Comparison of ENCODE assay signal across 8 cellular contexts in genomic region chr2:393711-394696, GRCh38.
DNase-seq lines count a peak whose midpoint lies in the region; ATAC-seq, FAIRE-seq and TF ChIP-seq lines count a peak whose summit lies in the region.

No MANE protein-coding gene starts in this region.

- H3K4me2 ChIP-seq in A549, result peak overlapping the region; percentile 47

- 45% methylated on average over 36 of the region's 37 CpGs for WGBS in A549 (ENCODE audit: missing lambda C conversion rate)

- CTCF ChIA-PET in A549 (lab: Yijun Ruan, JAX), result no interaction called here

- no peak overlapping the region for H3K9ac ChIP-seq in colonic mucosa (ENCODE audit: low read depth in 2 of 2, low read length in 2 of 2)

- no peak for TF ChIP-seq EP300 in A549 (IDR thresholded peaks at IDR 0.05)

- TF ChIP-seq RAD21 in A549 (conservative IDR thresholded peaks at IDR 0.05 in 1 of 2, IDR thresholded peaks at IDR 0.05 in 1 of 2), result no peak

- TF ChIP-seq CTCF in A549 (IDR thresholded peaks at IDR 0.05), result no peak
- no peak for TF ChIP-seq CTCF in colonic mucosa (IDR thresholded peaks at IDR 0.05)

- H3K4me1 ChIP-seq in A549 (no peaks in the 10 kb centered on the region), colonic mucosa (no peaks in the 10 kb centered on the region)

- H3K27me3 ChIP-seq in colonic mucosa, result no peaks in the 10 kb centered on the region

- no peak for TF ChIP-seq POLR2A in A549 (IDR thresholded peaks at IDR 0.05; ENCODE audit: low read length)

- no peak overlapping the region for H3K27ac ChIP-seq in A549
- H3K27ac ChIP-seq in colonic mucosa, result no peak overlapping the region

- no peak overlapping the region for H3K4me3 ChIP-seq in A549
- no peak overlapping the region for H3K4me3 ChIP-seq in colonic mucosa

- DNase-seq in A549 (ENCODE audit: low read depth in 1 of 2, low spot score in 1 of 2), result peak in 1 of 2 experiments; percentile 53
- DNase-seq in H4 (ENCODE audit: low spot score), result peak; percentile 6
- peak; percentile 29 for DNase-seq in NCI-H510A treated with DMSO at 0.1 percent for 48 hours (lab: John Stamatoyannopoulos, UW)
- DNase-seq in activated T-cell treated with anti-CD3 and anti-CD28 coated beads, Interleukin-2, amount 50 U/mL, for 1 hour, result peak; percentile 63
- DNase-seq in iPS-NIHi11 (ENCODE audit: low spot score), result peak; percentile 39
- DNase-seq in stimulated activated CD8-positive, alpha-beta memory T cell treated with anti-CD3 and anti-CD28 coated beads, Interleukin-15, amount 100 ng/mL, for 1 hour (ENCODE audit: low read depth), result peak; percentile 17
- no peak for DNase-seq in colonic mucosa

- ATAC-seq in A549, result peak; percentile 80 to 87
- no peak for ATAC-seq in GM19463 (IDR thresholded peaks at IDR 0.05; ENCODE audit: unreplicated experiment)

- intact Hi-C loops in colonic mucosa (cut with DNase I), result no loop called here

- H3K36me3 ChIP-seq in colonic mucosa, result no peaks in the 10 kb centered on the region

- peaks cover 22% of the 10 kb centered on the region for H3K9me3 ChIP-seq in A549
- H3K9me3 ChIP-seq in colonic mucosa, result no peaks in the 10 kb centered on the region

- no peak for FAIRE-seq in A549 (lab: Jason Lieb, UNC)

- POLR2A ChIA-PET in A549 (lab: Yijun Ruan, JAX), result no interaction called here

TF ChIP-seq in A549, 52 proteins besides CTCF, POLR2A, EP300 and RAD21:
- TF ChIP-seq USF2 (IDR thresholded peaks at IDR 0.05) (no peak), E2F6 (IDR thresholded peaks at IDR 0.05; ENCODE audit: borderline replicate concordance, low read depth) (0 out of 2 replicates have a peak, but pooled peaks have one; percentile 25), MAX (IDR thresholded peaks at IDR 0.05) (peak; percentile 40; the same call in 1 of the 2 replicates)
TF ChIP-seq in A549: peak in this region for 2.
